ENCODE assay signal across 18 cellular contexts in genomic region chr4:107600993-107601392, GRCh38.
DNase-seq lines count a peak whose midpoint lies in the region; ATAC-seq and TF ChIP-seq lines count a peak whose summit lies in the region.
"Had no signal": no experiment of that assay in that cellular context is flagged by ENCODE, and none has a peak within 500 bp of the region (broad histone marks: within the 10 kb centered on the region; RNA-seq: fewer than 3 reads in every experiment).

No MANE protein-coding gene starts in this region.

- H3K4me2 ChIP-seq in SK-N-SH (no peak overlapping the region), hepatocyte (no peak overlapping the region)
- H3K4me2 ChIP-seq: BLaER1 had no signal

- no peak overlapping the region for H3K9ac ChIP-seq in SK-N-SH
- H3K9ac ChIP-seq: BLaER1 had no signal

- CTCF ChIA-PET in SK-N-SH (lab: Yijun Ruan, JAX), result no interaction called here
- CTCF ChIA-PET in activated CD8-positive, alpha-beta T cell treated with anti-CD3 and anti-CD28 coated beads for 36 hours (lab: Charles Lee), result no interaction called here

- TF ChIP-seq EP300 in SK-N-SH (IDR thresholded peaks at IDR 0.05; ENCODE audit: borderline replicate concordance in 1 of 2, low read depth in 1 of 2, low read length in 1 of 2), result no peak

- H3K36me3 Mint-ChIP-seq in osteocyte (ENCODE audit: unreplicated experiment), result no peaks in the 10 kb centered on the region
- H3K36me3 Mint-ChIP-seq in activated CD8-positive, alpha-beta T cell treated with anti-CD3 and anti-CD28 coated beads for 36 hours (ENCODE audit: low read depth), result no peaks in the 10 kb centered on the region
- H3K36me3 Mint-ChIP-seq: CD8-positive, alpha-beta T cell had no signal

- no peak overlapping the region for H3K4me3 Mint-ChIP-seq in osteocyte (ENCODE audit: unreplicated experiment)
- no peak overlapping the region for H3K4me3 Mint-ChIP-seq in activated CD8-positive, alpha-beta T cell treated with anti-CD3 and anti-CD28 coated beads for 36 hours
- H3K4me3 Mint-ChIP-seq: CD8-positive, alpha-beta T cell had no signal

- intact Hi-C loops in activated CD8-positive, alpha-beta T cell treated with anti-CD3 and anti-CD28 coated beads for 36 hours (cut with micrococcal nuclease), result no loop called here

- H2AFZ ChIP-seq in SK-N-SH (ENCODE audit: low read depth) (no peak overlapping the region; the same call in 1 of the 2 replicates), hepatocyte (peak overlapping the region; percentile 26)

- H4K20me1 ChIP-seq in SK-N-SH (ENCODE audit: insufficient read depth) (no peaks in the 10 kb centered on the region), hepatocyte (ENCODE audit: insufficient read depth, poor library complexity, severe bottlenecking) (no peaks in the 10 kb centered on the region)
- H4K20me1 ChIP-seq: BLaER1 had no signal

- TF ChIP-seq CTCF in SK-N-SH (IDR thresholded peaks at IDR 0.05) (no peak), hepatocyte (IDR thresholded peaks at IDR 0.05; ENCODE audit: poor library complexity) (no peak), osteocyte (IDR thresholded peaks at IDR 0.05) (no peak)
- TF ChIP-seq CTCF in activated CD8-positive, alpha-beta T cell treated with anti-CD3 and anti-CD28 coated beads for 36 hours (IDR thresholded peaks at IDR 0.05), result no peak

- H3K4me3 ChIP-seq in SK-N-SH (ENCODE audit: low read depth in 2 of 2, low read length in 1 of 2), result no peak overlapping the region
- no peak overlapping the region for H3K4me3 ChIP-seq in hepatocyte
- H3K4me3 ChIP-seq: BLaER1 had no signal

- H3K4me1 Mint-ChIP-seq in osteocyte (ENCODE audit: unreplicated experiment), result peaks cover 43% of the 10 kb centered on the region
- no peaks in the 10 kb centered on the region for H3K4me1 Mint-ChIP-seq in activated CD8-positive, alpha-beta T cell treated with anti-CD3 and anti-CD28 coated beads for 36 hours (ENCODE audit: low read depth)

- H3K27me3 ChIP-seq in SK-N-SH (ENCODE audit: insufficient read depth) (no peaks in the 10 kb centered on the region), hepatocyte (no peaks in the 10 kb centered on the region)
- H3K27me3 ChIP-seq: BLaER1 had no signal

- H3F3A ChIP-seq in SK-N-SH (replicated peaks; ENCODE audit: insufficient read depth), result no peaks in the 10 kb centered on the region

- DNase-seq in EH (ENCODE audit: low read depth) (peak; percentile 7), SK-N-SH (no peak), hepatocyte (ENCODE audit: low spot score) (no peak), osteocyte (ENCODE audit: extremely low spot score, unreplicated experiment) (no peak)
- DNase-seq in activated CD8-positive, alpha-beta T cell treated with anti-CD3 and anti-CD28 coated beads for 36 hours, result no peak
- DNase-seq: 8988T; CD8-positive, alpha-beta T cell; DND-41; GDM1; H7; NCI-H1930; NCI-H748 treated with DMSO at 0.1 percent for 48 hours; OCI-M1; SHP77 treated with DMSO at 0.1 percent for 48 hours had no signal

- no peak for TF ChIP-seq RAD21 in SK-N-SH (IDR thresholded peaks at IDR 0.05; ENCODE audit: low read length)

- H3K9me3 Mint-ChIP-seq in osteocyte (ENCODE audit: unreplicated experiment), result no peaks in the 10 kb centered on the region
- no peaks in the 10 kb centered on the region for H3K9me3 Mint-ChIP-seq in activated CD8-positive, alpha-beta T cell treated with anti-CD3 and anti-CD28 coated beads for 36 hours
- H3K9me3 Mint-ChIP-seq: CD8-positive, alpha-beta T cell had no signal

- H3K27ac Mint-ChIP-seq in osteocyte (ENCODE audit: unreplicated experiment), result peak overlapping the region; percentile 86
- no peak overlapping the region for H3K27ac Mint-ChIP-seq in activated CD8-positive, alpha-beta T cell treated with anti-CD3 and anti-CD28 coated beads for 36 hours
- H3K27ac Mint-ChIP-seq: CD8-positive, alpha-beta T cell had no signal

- H3K9me3 ChIP-seq in SK-N-SH (no peaks in the 10 kb centered on the region), hepatocyte (ENCODE audit: low read depth) (no peaks in the 10 kb centered on the region)
- H3K9me3 ChIP-seq: BLaER1 had no signal

- no peaks in the 10 kb centered on the region for H3K79me2 ChIP-seq in SK-N-SH (ENCODE audit: insufficient read depth)
- H3K79me2 ChIP-seq in hepatocyte, result no peaks in the 10 kb centered on the region

- no peaks in the 10 kb centered on the region for H3K27me3 Mint-ChIP-seq in osteocyte (ENCODE audit: unreplicated experiment)
- peaks cover 5% of the 10 kb centered on the region for H3K27me3 Mint-ChIP-seq in activated CD8-positive, alpha-beta T cell treated with anti-CD3 and anti-CD28 coated beads for 36 hours

- ATAC-seq in GM19395 (IDR thresholded peaks at IDR 0.05; ENCODE audit: unreplicated experiment), result no peak
- no peak for ATAC-seq in HG03039 (IDR thresholded peaks at IDR 0.05; ENCODE audit: unreplicated experiment)
- no peak for ATAC-seq in activated CD8-positive, alpha-beta T cell treated with anti-CD3 and anti-CD28 coated beads for 36 hours
- ATAC-seq in GM19452 (IDR thresholded peaks at IDR 0.05; ENCODE audit: unreplicated experiment), result no peak
- ATAC-seq: CD8-positive, alpha-beta T cell had no signal

- H3K36me3 ChIP-seq in SK-N-SH (replicated peaks in 1 of 2; ENCODE audit: control insufficient read depth in 1 of 2, insufficient read depth in 2 of 2, low read length in 1 of 2) (no peaks in the 10 kb centered on the region), hepatocyte (replicated peaks; ENCODE audit: insufficient read depth, low read depth) (no peaks in the 10 kb centered on the region)
- H3K36me3 ChIP-seq: BLaER1 had no signal

- H3K4me1 ChIP-seq in SK-N-SH (ENCODE audit: control insufficient read depth in 1 of 2, insufficient read depth in 2 of 2, low read depth in 1 of 2, low read length in 1 of 2), result peaks cover 3 to 12% of the 10 kb centered on the region in 2 experiments; a peak in 3 of 4 replicates
- H3K4me1 ChIP-seq in hepatocyte (ENCODE audit: insufficient read depth), result peaks cover 10% of the 10 kb centered on the region
- H3K4me1 ChIP-seq: BLaER1 had no signal

- H3K9me2 ChIP-seq in SK-N-SH (no peaks in the 10 kb centered on the region), hepatocyte (replicated peaks; ENCODE audit: insufficient read depth) (no peaks in the 10 kb centered on the region)

- H3K27ac ChIP-seq in SK-N-SH (ENCODE audit: low read depth in 2 of 2, low read length in 1 of 2), result peak overlapping the region; percentile 44 to 78; a peak in 3 of 4 replicates
- H3K27ac ChIP-seq in hepatocyte, result no peak overlapping the region
- H3K27ac ChIP-seq: BLaER1 had no signal

- POLR2A ChIA-PET in SK-N-SH (lab: Yijun Ruan, JAX), result no interaction called here
- POLR2A ChIA-PET in activated CD8-positive, alpha-beta T cell treated with anti-CD3 and anti-CD28 coated beads for 36 hours (lab: Charles Lee), result no interaction called here

TF ChIP-seq in SK-N-SH, 30 proteins besides CTCF, POLR2A, EP300 and RAD21:
- TF ChIP-seq MXI1 (IDR thresholded peaks at IDR 0.05; ENCODE audit: low read depth, low read length) (no peak), PBX3 (IDR thresholded peaks at IDR 0.05) (no peak), RXRA (IDR thresholded peaks at IDR 0.05; ENCODE audit: borderline replicate concordance, low read depth) (no peak), FOXJ3 (CRISPR knock-in tag; IDR thresholded peaks at IDR 0.05) (no peak), TCF12 (IDR thresholded peaks at IDR 0.05) (0 out of 2 replicates have a peak, but pooled peaks have one; percentile 24), SIN3A (IDR thresholded peaks at IDR 0.05; ENCODE audit: borderline replicate concordance, low read depth, low read length) (no peak)
